Comparison of ENCODE assay signal across 2 cellular contexts in the genomic region with DNA sequence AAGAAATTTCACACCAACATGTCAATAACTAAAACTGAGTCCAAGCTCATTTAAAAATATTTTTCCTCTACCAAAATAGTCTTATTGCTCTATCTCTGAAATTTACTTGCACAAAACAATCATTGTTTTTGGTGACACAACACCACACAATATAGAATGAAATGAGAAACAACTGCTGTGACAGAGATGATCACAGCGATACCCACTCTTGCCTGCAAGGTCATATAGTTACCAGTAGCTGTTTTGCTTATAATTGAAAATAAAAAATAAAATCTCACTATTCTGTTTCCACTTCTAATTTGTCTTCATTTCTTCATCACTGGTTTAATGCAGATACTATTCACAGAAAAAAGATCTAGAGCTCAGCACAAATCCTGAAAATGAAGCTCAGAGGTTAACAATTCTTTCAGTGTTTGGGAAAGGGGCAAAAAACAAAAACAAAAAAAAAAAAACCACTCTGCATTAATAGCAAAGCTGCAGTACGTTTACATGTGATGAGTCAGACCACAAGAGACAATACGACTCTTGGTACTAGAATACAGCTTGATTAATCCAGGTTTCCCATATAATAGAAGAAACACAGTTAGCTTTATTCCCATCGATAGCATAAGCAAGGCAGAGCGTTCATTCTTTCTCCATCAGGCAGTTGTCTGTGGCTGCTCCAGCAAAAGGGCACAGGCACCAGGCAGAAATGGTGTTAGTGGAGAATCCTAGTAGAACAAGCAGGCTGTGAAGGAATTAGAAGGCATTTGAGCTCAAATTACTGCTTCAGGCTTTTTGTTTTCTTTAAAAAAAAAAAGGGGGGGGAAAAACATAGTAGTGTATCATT.
A peak's percentile ranks its signal among the peaks of the same experiment; 100 is the strongest.
TF ChIP-seq lines count a peak whose summit lies in the region.

No MANE protein-coding gene starts in this region.

TF ChIP-seq in IMR-90, 13 proteins besides CTCF, POLR2A, EP300 and RAD21:
- TF ChIP-seq MAZ (IDR thresholded peaks at IDR 0.05; ENCODE audit: borderline replicate concordance, low read depth, low read length) (no peak), FOS (IDR thresholded peaks at IDR 0.05; ENCODE audit: low read depth, low read length) (peak; percentile 34; the same call in 1 of the 2 replicates), SMC3 (IDR thresholded peaks at IDR 0.05; ENCODE audit: low read depth, low read length) (no peak), MAFK (IDR thresholded peaks at IDR 0.05; ENCODE audit: low read depth, low read length) (no peak; the same call in 1 of the 2 replicates), CHD1 (IDR thresholded peaks at IDR 0.05; ENCODE audit: low read depth, low read length) (peak; percentile 72; the same call in 1 of the 2 replicates), MXI1 (IDR thresholded peaks at IDR 0.05; ENCODE audit: borderline replicate concordance, low read depth, low read length) (no peak), NFE2L2 (IDR thresholded peaks at IDR 0.05; ENCODE audit: low read depth, low read length) (no peak), RCOR1 (IDR thresholded peaks at IDR 0.05; ENCODE audit: insufficient replicate concordance, low read length) (no peak), BHLHE40 (IDR thresholded peaks at IDR 0.05; ENCODE audit: low read depth, low read length) (no peak)
- TF ChIP-seq, protein P1, sequence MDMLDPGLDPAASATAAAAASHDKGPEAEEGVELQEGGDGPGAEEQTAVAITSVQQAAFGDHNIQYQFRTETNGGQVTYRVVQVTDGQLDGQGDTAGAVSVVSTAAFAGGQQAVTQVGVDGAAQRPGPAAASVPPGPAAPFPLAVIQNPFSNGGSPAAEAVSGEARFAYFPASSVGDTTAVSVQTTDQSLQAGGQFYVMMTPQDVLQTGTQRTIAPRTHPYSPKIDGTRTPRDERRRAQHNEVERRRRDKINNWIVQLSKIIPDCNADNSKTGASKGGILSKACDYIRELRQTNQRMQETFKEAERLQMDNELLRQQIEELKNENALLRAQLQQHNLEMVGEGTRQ (IDR thresholded peaks at IDR 0.05; ENCODE audit: low read depth, low read length) = no peak
TF ChIP-seq in IMR-90: peak in this region for 2.

TF ChIP-seq in WTC11, 78 proteins besides CTCF, POLR2A, EP300 and RAD21 (continued from another document):
- TF ChIP-seq, protein P2, sequence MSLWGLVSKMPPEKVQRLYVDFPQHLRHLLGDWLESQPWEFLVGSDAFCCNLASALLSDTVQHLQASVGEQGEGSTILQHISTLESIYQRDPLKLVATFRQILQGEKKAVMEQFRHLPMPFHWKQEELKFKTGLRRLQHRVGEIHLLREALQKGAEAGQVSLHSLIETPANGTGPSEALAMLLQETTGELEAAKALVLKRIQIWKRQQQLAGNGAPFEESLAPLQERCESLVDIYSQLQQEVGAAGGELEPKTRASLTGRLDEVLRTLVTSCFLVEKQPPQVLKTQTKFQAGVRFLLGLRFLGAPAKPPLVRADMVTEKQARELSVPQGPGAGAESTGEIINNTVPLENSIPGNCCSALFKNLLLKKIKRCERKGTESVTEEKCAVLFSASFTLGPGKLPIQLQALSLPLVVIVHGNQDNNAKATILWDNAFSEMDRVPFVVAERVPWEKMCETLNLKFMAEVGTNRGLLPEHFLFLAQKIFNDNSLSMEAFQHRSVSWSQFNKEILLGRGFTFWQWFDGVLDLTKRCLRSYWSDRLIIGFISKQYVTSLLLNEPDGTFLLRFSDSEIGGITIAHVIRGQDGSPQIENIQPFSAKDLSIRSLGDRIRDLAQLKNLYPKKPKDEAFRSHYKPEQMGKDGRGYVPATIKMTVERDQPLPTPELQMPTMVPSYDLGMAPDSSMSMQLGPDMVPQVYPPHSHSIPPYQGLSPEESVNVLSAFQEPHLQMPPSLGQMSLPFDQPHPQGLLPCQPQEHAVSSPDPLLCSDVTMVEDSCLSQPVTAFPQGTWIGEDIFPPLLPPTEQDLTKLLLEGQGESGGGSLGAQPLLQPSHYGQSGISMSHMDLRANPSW (CRISPR knock-in tag; conservative IDR thresholded peaks at IDR 0.05; ENCODE audit: low read depth) = no peak
- TF ChIP-seq E2F1 (CRISPR knock-in tag; IDR thresholded peaks at IDR 0.05) (no peak), CBFB (CRISPR knock-in tag; IDR thresholded peaks at IDR 0.05; ENCODE audit: low read depth) (no peak), MLX (CRISPR knock-in tag; IDR thresholded peaks at IDR 0.05) (no peak), IRF2 (CRISPR knock-in tag; IDR thresholded peaks at IDR 0.05; ENCODE audit: borderline replicate concordance, low read depth) (no peak), RELA (CRISPR knock-in tag; IDR thresholded peaks at IDR 0.05; ENCODE audit: borderline replicate concordance) (no peak)
- TF ChIP-seq, protein P3, sequence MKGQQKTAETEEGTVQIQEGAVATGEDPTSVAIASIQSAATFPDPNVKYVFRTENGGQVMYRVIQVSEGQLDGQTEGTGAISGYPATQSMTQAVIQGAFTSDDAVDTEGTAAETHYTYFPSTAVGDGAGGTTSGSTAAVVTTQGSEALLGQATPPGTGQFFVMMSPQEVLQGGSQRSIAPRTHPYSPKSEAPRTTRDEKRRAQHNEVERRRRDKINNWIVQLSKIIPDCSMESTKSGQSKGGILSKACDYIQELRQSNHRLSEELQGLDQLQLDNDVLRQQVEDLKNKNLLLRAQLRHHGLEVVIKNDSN (CRISPR knock-in tag; IDR thresholded peaks at IDR 0.05) = no peak
TF ChIP-seq in WTC11: peak in this region for 0.
